Comparison of ENCODE assay signal across 11 cellular contexts in the genomic region with DNA sequence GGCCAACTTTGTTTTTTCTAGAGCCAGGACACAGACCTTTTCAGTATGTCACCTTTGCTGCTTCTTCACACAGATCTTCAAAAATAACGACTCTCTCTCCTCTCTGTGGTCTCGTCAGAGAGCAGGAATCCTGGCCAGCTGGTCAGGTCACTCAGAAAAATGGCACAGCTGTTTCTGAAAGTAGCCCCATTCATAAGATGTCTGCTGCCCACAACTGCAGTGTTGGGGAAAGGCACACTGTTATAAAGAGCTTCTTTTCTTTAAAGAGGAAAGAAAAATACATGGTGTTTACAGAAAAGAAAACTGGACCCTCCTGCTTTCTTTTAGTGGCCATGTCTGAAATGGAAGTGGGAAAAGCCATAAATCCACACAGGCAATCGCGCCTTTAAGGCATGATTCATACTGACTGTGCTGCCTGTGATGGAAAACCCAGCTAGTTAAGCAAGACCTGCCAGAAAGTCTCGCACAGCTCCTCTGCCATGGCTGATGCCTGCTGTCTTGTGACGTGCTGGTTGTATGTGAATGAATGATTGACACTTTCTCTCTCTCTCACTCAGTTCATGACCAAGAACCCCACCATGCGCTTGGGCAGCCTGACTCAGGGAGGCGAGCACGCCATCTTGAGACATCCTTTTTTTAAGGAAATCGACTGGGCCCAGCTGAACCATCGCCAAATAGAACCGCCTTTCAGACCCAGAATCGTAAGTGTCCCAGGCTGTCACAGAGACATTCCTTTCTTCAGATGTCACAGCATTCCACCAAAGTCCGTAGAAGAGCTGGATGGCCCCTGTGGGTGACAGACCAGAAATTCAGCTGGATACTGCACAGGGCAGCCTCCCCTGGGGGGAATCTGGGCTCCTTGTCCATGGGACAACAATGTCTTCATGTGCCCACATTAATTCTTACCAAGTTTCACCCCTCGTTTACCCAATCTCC.
DNase-seq lines count a peak whose midpoint lies in the region; ATAC-seq and TF ChIP-seq lines count a peak whose summit lies in the region.
"Had no signal": no experiment of that assay in that cellular context is flagged by ENCODE, and none has a peak within 500 bp of the region (broad histone marks: within the 10 kb centered on the region; RNA-seq: fewer than 3 reads in every experiment).

No MANE protein-coding gene starts in this region.

- TF ChIP-seq CTCF in foreskin fibroblast (IDR thresholded peaks at IDR 0.05; ENCODE audit: low read depth, low read length) (no peak), type B pancreatic cell (conservative IDR thresholded peaks at IDR 0.05) (no peak)

- POLR2A ChIA-PET in activated CD8-positive, alpha-beta T cell treated with anti-CD3 and anti-CD28 coated beads, Interleukin-2, amount 10 ng/mL, durations not matched to agents 7 days and 5 days (lab: Charles Lee): interaction anchor here (0.7 kb wide), 1 partner anchor 39 kb away, joined by 4 read pairs; no protein-coding TSS in a partner anchor

- H3K4me3 ChIP-seq in foreskin fibroblast (ENCODE audit: low read depth in 1 of 2, low read length in 2 of 2): no peak overlapping the region
- H3K4me3 ChIP-seq: pancreas had no signal

- peak overlapping the region; percentile 84 for H3K27ac Mint-ChIP-seq in activated naive CD4-positive, alpha-beta T cell treated with anti-CD3 and anti-CD28 coated beads for 36 hours
- peak overlapping the region; percentile 0 for H3K27ac Mint-ChIP-seq in activated CD8-positive, alpha-beta T cell treated with anti-CD3 and anti-CD28 coated beads, Interleukin-2, amount 10 ng/mL, durations not matched to agents 7 days and 5 days
- H3K27ac Mint-ChIP-seq in type B pancreatic cell: peak overlapping the region; percentile 97

- H3K4me1 Mint-ChIP-seq in activated naive CD4-positive, alpha-beta T cell treated with anti-CD3 and anti-CD28 coated beads for 36 hours (ENCODE audit: low read depth): peaks cover 61% of the 10 kb centered on the region
- peaks cover 27% of the 10 kb centered on the region for H3K4me1 Mint-ChIP-seq in activated CD8-positive, alpha-beta T cell treated with anti-CD3 and anti-CD28 coated beads, Interleukin-2, amount 10 ng/mL, durations not matched to agents 7 days and 5 days (ENCODE audit: low read depth)
- H3K4me1 Mint-ChIP-seq in type B pancreatic cell (ENCODE audit: unreplicated experiment): peaks cover 39% of the 10 kb centered on the region

- no peaks in the 10 kb centered on the region for H3K27me3 Mint-ChIP-seq in activated naive CD4-positive, alpha-beta T cell treated with anti-CD3 and anti-CD28 coated beads for 36 hours (ENCODE audit: low read depth)
- H3K27me3 Mint-ChIP-seq in activated CD8-positive, alpha-beta T cell treated with anti-CD3 and anti-CD28 coated beads, Interleukin-2, amount 10 ng/mL, durations not matched to agents 7 days and 5 days (ENCODE audit: low read depth): no peaks in the 10 kb centered on the region
- H3K27me3 Mint-ChIP-seq in type B pancreatic cell: no peaks in the 10 kb centered on the region

- H3K9me3 Mint-ChIP-seq in activated naive CD4-positive, alpha-beta T cell treated with anti-CD3 and anti-CD28 coated beads for 36 hours: no peaks in the 10 kb centered on the region
- H3K9me3 Mint-ChIP-seq in activated CD8-positive, alpha-beta T cell treated with anti-CD3 and anti-CD28 coated beads, Interleukin-2, amount 10 ng/mL, durations not matched to agents 7 days and 5 days (ENCODE audit: insufficient read depth): no peaks in the 10 kb centered on the region
- no peaks in the 10 kb centered on the region for H3K9me3 Mint-ChIP-seq in type B pancreatic cell

- intact Hi-C loops in activated naive CD4-positive, alpha-beta T cell treated with anti-CD3 and anti-CD28 coated beads for 36 hours (cut with micrococcal nuclease): no loop called here

- CTCF ChIA-PET in activated naive CD4-positive, alpha-beta T cell treated with anti-CD3 and anti-CD28 coated beads for 36 hours (lab: Charles Lee): interaction anchor here (1.4 kb wide), 1 partner anchor 9 kb away, joined by 4 read pairs; no protein-coding TSS in a partner anchor
- CTCF ChIA-PET in activated CD8-positive, alpha-beta T cell treated with anti-CD3 and anti-CD28 coated beads, Interleukin-2, amount 10 ng/mL, durations not matched to agents 7 days and 5 days (lab: Charles Lee): interaction anchor here (1.0 to 2.1 kb wide), 4 partner anchors 10 to 290 kb away, joined by 3 to 6 read pairs (median 4); no protein-coding TSS in a partner anchor

- peaks cover 68% of the 10 kb centered on the region for H3K36me3 Mint-ChIP-seq in activated naive CD4-positive, alpha-beta T cell treated with anti-CD3 and anti-CD28 coated beads for 36 hours (ENCODE audit: low read depth)
- peaks cover 93% of the 10 kb centered on the region for H3K36me3 Mint-ChIP-seq in activated CD8-positive, alpha-beta T cell treated with anti-CD3 and anti-CD28 coated beads, Interleukin-2, amount 10 ng/mL, durations not matched to agents 7 days and 5 days (ENCODE audit: low read depth)
- H3K36me3 Mint-ChIP-seq in type B pancreatic cell: peaks cover 6% of the 10 kb centered on the region

- no peak for ATAC-seq in activated CD8-positive, alpha-beta T cell treated with anti-CD3 and anti-CD28 coated beads, Interleukin-2, amount 10 ng/mL, durations not matched to agents 7 days and 5 days
- no peak for ATAC-seq in GM18502 (IDR thresholded peaks at IDR 0.05; ENCODE audit: poor library complexity, unreplicated experiment)
- ATAC-seq: pancreas had no signal

- no peak overlapping the region for H3K4me3 Mint-ChIP-seq in activated naive CD4-positive, alpha-beta T cell treated with anti-CD3 and anti-CD28 coated beads for 36 hours
- no peak overlapping the region for H3K4me3 Mint-ChIP-seq in activated CD8-positive, alpha-beta T cell treated with anti-CD3 and anti-CD28 coated beads, Interleukin-2, amount 10 ng/mL, durations not matched to agents 7 days and 5 days
- H3K4me3 Mint-ChIP-seq in type B pancreatic cell: peak overlapping the region; percentile 41

- DNase-seq in activated naive CD4-positive, alpha-beta T cell treated with anti-CD3 and anti-CD28 coated beads for 36 hours: no peak
- DNase-seq in activated naive CD4-positive, alpha-beta T cell (lab: John Stamatoyannopoulos, UW): no peak
- no peak for DNase-seq in activated CD8-positive, alpha-beta T cell treated with anti-CD3 and anti-CD28 coated beads, Interleukin-2, amount 10 ng/mL, durations not matched to agents 7 days and 5 days
- DNase-seq in foreskin fibroblast (peak; percentile 85 to 87), type B pancreatic cell (ENCODE audit: extremely low spot score, unreplicated experiment) (no peak), NCI-H1048 (lab: John Stamatoyannopoulos, UW) (no peak), dermis blood vessel endothelial cell (no peak)
- DNase-seq: NCI-H526; pancreas; stimulated activated naive CD4-positive, alpha-beta T cell treated with Interleukin-2 at 50 U/mL for 16 hours had no signal

Comparison
In these comparisons a context has a peak if more than half of its experiments do, and no peak if none do; other contexts are left out.
1. DNase-seq: peak in foreskin fibroblast (2 of 2); none in activated naive CD4-positive, alpha-beta T cell treated with anti-CD3 and anti-CD28 coated beads for 36 hours (single experiment), activated naive CD4-positive, alpha-beta T cell (0 of 4), activated CD8-positive, alpha-beta T cell treated with anti-CD3 and anti-CD28 coated beads, Interleukin-2, amount 10 ng/mL, durations not matched to agents 7 days and 5 days (single experiment), type B pancreatic cell (single experiment), NCI-H1048 (single experiment) and dermis blood vessel endothelial cell (single experiment).
2. H3K27ac Mint-ChIP-seq: peak in every context shown above with its lines; median percentile 97 in type B pancreatic cell; 84 in activated naive CD4-positive, alpha-beta T cell treated with anti-CD3 and anti-CD28 coated beads for 36 hours; 0 in activated CD8-positive, alpha-beta T cell treated with anti-CD3 and anti-CD28 coated beads, Interleukin-2, amount 10 ng/mL, durations not matched to agents 7 days and 5 days.